8 cellular contexts compared by ENCODE assay signal in genomic region chr19:46785054-46785979, GRCh38. TPM values are rescaled to one million over a fixed set of nuclear protein-coding genes. Genes with fewer than 3 reads are reported as not detected.
DNase-seq lines count a peak whose midpoint lies in the region; ATAC-seq and TF ChIP-seq lines count a peak whose summit lies in the region.

No MANE protein-coding gene starts in this region.

- TF ChIP-seq CTCF in Panc1 (IDR thresholded peaks at IDR 0.05) (no peak), epithelial cell of proximal tubule (conservative IDR thresholded peaks at IDR 0.05; ENCODE audit: low read depth, low read length) (no peak), prostate gland (IDR thresholded peaks at IDR 0.05) (no peak)

- H3K4me1 ChIP-seq in Panc1 (ENCODE audit: control insufficient read depth, insufficient read depth, low read length) (peaks cover 8% of the 10 kb centered on the region), prostate gland (replicated peaks) (peaks cover 13% of the 10 kb centered on the region)

- CTCF ChIA-PET in Panc1 (lab: Charles Lee) = interaction anchor here (1.0 kb wide), 1 partner anchor 55 kb away, joined by 3 read pairs; no protein-coding TSS in a partner anchor

- H3K27ac ChIP-seq in Panc1 (ENCODE audit: low read length) (peak overlapping the region; percentile 89), prostate gland (peak overlapping the region; percentile 89 to 92)

- H3K4me3 ChIP-seq in Panc1 (ENCODE audit: low read depth in 2 of 2, low read length in 2 of 2) = peak overlapping the region; percentile 87 to 92
- H3K4me3 ChIP-seq in epithelial cell of proximal tubule (ENCODE audit: low read depth, low read length) = peak overlapping the region; percentile 86
- H3K4me3 ChIP-seq in prostate gland = peak overlapping the region; percentile 76 to 93

- intact Hi-C loops in Panc1 (cut with micrococcal nuclease; ENCODE audit: unreplicated experiment) = no loop called here
- intact Hi-C loops in prostate gland (cut with DNase I) = loop anchor here (5.0 kb wide), 1 partner anchor 43 kb away; no protein-coding TSS in a partner anchor

- H3K27me3 ChIP-seq in Panc1 (ENCODE audit: control insufficient read depth, insufficient read depth, low read length) (no peaks in the 10 kb centered on the region), prostate gland (replicated peaks; ENCODE audit: insufficient read depth) (no peaks in the 10 kb centered on the region)

- ATAC-seq in Panc1 = no peak
- ATAC-seq in esophagus mucosa = no peak

- H3K9me3 ChIP-seq in Panc1 (ENCODE audit: control insufficient read depth, insufficient read depth, low read depth, low read length) (no peaks in the 10 kb centered on the region), prostate gland (no peaks in the 10 kb centered on the region)

- POLR2A ChIA-PET in Panc1 (lab: Charles Lee) = no interaction called here

- DNase-seq in GM03348 (ENCODE audit: low spot score) = peak; percentile 40
- DNase-seq in Panc1 (ENCODE audit: low read depth, low spot score) = no peak
- no peak for DNase-seq in epithelial cell of proximal tubule (ENCODE audit: low read depth)
- no peak for DNase-seq in prostate gland (ENCODE audit: low spot score)
- DNase-seq in NCI-H1092 (lab: John Stamatoyannopoulos, UW) = no peak
- DNase-seq in central memory CD4-positive, alpha-beta T cell = no peak
- DNase-seq in OCI-M2 (lab: John Stamatoyannopoulos, UW; ENCODE audit: unreplicated experiment) = no peak

- H3K36me3 ChIP-seq in Panc1 (ENCODE audit: control insufficient read depth, insufficient read depth, low read length) (peaks cover 3% of the 10 kb centered on the region; the same call in 1 of the 2 replicates), prostate gland (peaks cover 0 to 6% of the 10 kb centered on the region in 2 donors)

- in situ Hi-C loops in Panc1 (cut with HindIII; ENCODE audit: low pct_unique_long_range_greater_than_20kb, low sequenced_read_pairs) = no loop called here

- no TSS peak for BruUV-seq in Panc1 (replicated peaks; lab: Mats Ljungman, UMichigan)

- TF ChIP-seq POLR2A in prostate gland (IDR thresholded peaks at IDR 0.05) = no peak

- WGBS in prostate gland = 69% methylated on average over 19 of the region's 19 CpGs

RNA-seq across cellular contexts. Expression of gene SLC1A5, which starts 3.1 kb away (rescaled TPM):
- 104 TPM for total RNA-seq in Panc1 (2021; ENCODE audit: unreplicated experiment)
- polyA plus RNA-seq in Panc1 (2012; ENCODE audit: insufficient read length) = 140 TPM
- total RNA-seq in epithelial cell of proximal tubule = 85.1 and 197 TPM in 2 replicates
- total RNA-seq in prostate gland = 100 to 1,000 TPM; 122 to 214 TPM
- 113 TPM for total RNA-seq in esophagus mucosa

RNA-seq across cellular contexts. Expression of gene STRN4, which starts 39.1 kb away (rescaled TPM):
- total RNA-seq in Panc1 (2021; ENCODE audit: unreplicated experiment) = 89.5 TPM
- polyA plus RNA-seq in Panc1 (2012; ENCODE audit: insufficient read length) = 137 TPM
- total RNA-seq in epithelial cell of proximal tubule = 62.1 and 95.0 TPM in 2 replicates
- 100 to 1,000 TPM in 1 of 2 donors, 10 to 100 TPM in 1; 80.7 to 221 TPM for total RNA-seq in prostate gland
- 44.5 TPM for total RNA-seq in esophagus mucosa

RNA-seq across cellular contexts. Expression of gene FKRP, which starts 39.5 kb away (rescaled TPM):
- total RNA-seq in Panc1 (2021; ENCODE audit: unreplicated experiment) (21.6 TPM), epithelial cell of proximal tubule (20.3 and 27.8 TPM in 2 replicates), prostate gland (10 to 100 TPM; 15.2 to 32.0 TPM), esophagus mucosa (7.8 TPM)
- polyA plus RNA-seq in Panc1 (2012; ENCODE audit: insufficient read length) = 20.0 TPM
